ENCODE assay signal across 29 cellular contexts in genomic region chr15:82643992-82644391, GRCh38. TPM values are rescaled to one million over a fixed set of nuclear protein-coding genes. Genes with fewer than 3 reads are reported as not detected.
DNase-seq lines count a peak whose midpoint lies in the region; ATAC-seq and TF ChIP-seq lines count a peak whose summit lies in the region.
"Had no signal": no experiment of that assay in that cellular context is flagged by ENCODE, and none has a peak within 500 bp of the region (broad histone marks: within the 10 kb centered on the region; RNA-seq: fewer than 3 reads in every experiment).

No MANE protein-coding gene starts in this region.

- H3K4me3 Mint-ChIP-seq in nephron progenitor cell = no peak overlapping the region
- H3K4me3 Mint-ChIP-seq in effector memory CD8-positive, alpha-beta T cell = no peak overlapping the region
- H3K4me3 Mint-ChIP-seq: activated CD4-positive, alpha-beta memory T cell treated with anti-CD3 and anti-CD28 coated beads for 36 hours; activated naive CD8-positive, alpha-beta T cell; B cell; endodermal cell; stimulated activated naive CD8-positive, alpha-beta T cell treated with anti-CD3 and anti-CD28 coated beads, Interleukin-15, amount 100 ng/mL, for 72 hours had no signal

- CTCF ChIA-PET in HEK293 (lab: Yijun Ruan, JAX) = interaction anchor here (0.6 to 0.7 kb wide), 3 partner anchors 29 to 737 kb away, joined by 3 to 6 read pairs (median 4); no protein-coding TSS in a partner anchor

- H3K9me3 Mint-ChIP-seq in nephron progenitor cell = peaks cover 3% of the 10 kb centered on the region
- no peaks in the 10 kb centered on the region for H3K9me3 Mint-ChIP-seq in effector memory CD8-positive, alpha-beta T cell
- H3K9me3 Mint-ChIP-seq: activated CD4-positive, alpha-beta memory T cell treated with anti-CD3 and anti-CD28 coated beads for 36 hours; stimulated activated naive CD8-positive, alpha-beta T cell treated with anti-CD3 and anti-CD28 coated beads, Interleukin-15, amount 100 ng/mL, for 72 hours; T-cell had no signal

- peaks cover 95% of the 10 kb centered on the region for H3K27me3 Mint-ChIP-seq in nephron progenitor cell (ENCODE audit: low read depth, poor library complexity)
- H3K27me3 Mint-ChIP-seq in effector memory CD8-positive, alpha-beta T cell = peaks cover 58 to 77% of the 10 kb centered on the region in 2 donors

- peaks cover 16% of the 10 kb centered on the region for H3K4me1 ChIP-seq in HEK293 (ENCODE audit: control insufficient read depth, insufficient read depth, low read length)
- H3K4me1 ChIP-seq: SJCRH30 had no signal

- no peaks in the 10 kb centered on the region for H3K36me3 ChIP-seq in HEK293 (ENCODE audit: control insufficient read depth in 2 of 2, insufficient read depth in 1 of 2, low read length in 2 of 2)
- H3K36me3 ChIP-seq: esophagus squamous epithelium, SJCRH30, thyroid gland had no signal

- H3K4me3 ChIP-seq in HEK293 (ENCODE audit: low read depth, low read length) (no peak overlapping the region), choroid plexus epithelial cell (ENCODE audit: low read depth, low read length) (no peak overlapping the region)
- H3K4me3 ChIP-seq: esophagus squamous epithelium, psoas muscle, SJCRH30, thyroid gland had no signal

- H3K27ac ChIP-seq in HEK293 (ENCODE audit: extremely low read depth, low read depth, low read length) = no peak overlapping the region
- H3K27ac ChIP-seq: esophagus squamous epithelium, psoas muscle, SJCRH30, thyroid gland had no signal

- TF ChIP-seq CTCF in HEK293 (tag by site-specific recombination; IDR thresholded peaks at IDR 0.05) (no peak), choroid plexus epithelial cell (conservative IDR thresholded peaks at IDR 0.05; ENCODE audit: low read depth, low read length) (no peak), nephron progenitor cell (IDR thresholded peaks at IDR 0.05) (no peak)

- no peak for ATAC-seq in effector memory CD8-positive, alpha-beta T cell (replicated peaks)
- no peak for ATAC-seq in HG02973 (IDR thresholded peaks at IDR 0.05; ENCODE audit: unreplicated experiment)
- ATAC-seq: left lobe of liver; psoas muscle; stimulated activated naive CD8-positive, alpha-beta T cell treated with anti-CD3 and anti-CD28 coated beads, Interleukin-15, amount 100 ng/mL, for 72 hours; T-cell had no signal

- no peaks in the 10 kb centered on the region for H3K9me3 ChIP-seq in HEK293 (ENCODE audit: control insufficient read depth, insufficient read depth, low read depth, low read length)
- H3K9me3 ChIP-seq: esophagus squamous epithelium, psoas muscle, SJCRH30, thyroid gland had no signal

- intact Hi-C loops in cardiac septum (cut with DNase I) = no loop called here

- DNase-seq in AG08396 (ENCODE audit: low spot score) (peak; percentile 24), choroid plexus epithelial cell (ENCODE audit: low read depth) (peak; percentile 12), nephron progenitor cell (peak; percentile 31), cardiac septum (ENCODE audit: low spot score) (no peak), NCI-H446 (lab: John Stamatoyannopoulos, UW) (no peak)
- no peak for DNase-seq in effector memory CD8-positive, alpha-beta T cell
- DNase-seq: activated CD4-positive, alpha-beta memory T cell treated with anti-CD3 and anti-CD28 coated beads for 36 hours; activated CD4-positive, CD25-positive, alpha-beta regulatory T cell treated with anti-CD3 and anti-CD28 coated beads, Interleukin-2, amount 50 U/mL, for 72 hours; cortex of kidney; DMS79; endodermal cell; esophagus squamous epithelium; IMR-90; mesendoderm; NCI-H1048; NCI-H1694; NCI-H524 treated with DMSO at 0.1 percent for 48 hours; nucleus accumbens; psoas muscle; SJCRH30; stimulated activated naive CD8-positive, alpha-beta T cell treated with anti-CD3 and anti-CD28 coated beads, Interleukin-15, amount 100 ng/mL, for 72 hours; T-cell; thyroid gland had no signal

- POLR2A ChIA-PET in HEK293 (lab: Yijun Ruan, JAX) = interaction anchor here (1.3 kb wide), 1 partner anchor 309 kb away, joined by 3 read pairs; no protein-coding TSS in a partner anchor

- H3K27ac Mint-ChIP-seq in nephron progenitor cell = no peak overlapping the region
- H3K27ac Mint-ChIP-seq in effector memory CD8-positive, alpha-beta T cell = no peak overlapping the region
- H3K27ac Mint-ChIP-seq: activated CD4-positive, alpha-beta memory T cell treated with anti-CD3 and anti-CD28 coated beads for 36 hours; activated naive CD8-positive, alpha-beta T cell; B cell; endodermal cell; stimulated activated naive CD8-positive, alpha-beta T cell treated with anti-CD3 and anti-CD28 coated beads, Interleukin-15, amount 100 ng/mL, for 72 hours; T-cell had no signal

- no peaks in the 10 kb centered on the region for H3K36me3 Mint-ChIP-seq in nephron progenitor cell (ENCODE audit: low read depth)
- H3K36me3 Mint-ChIP-seq in effector memory CD8-positive, alpha-beta T cell (ENCODE audit: insufficient read depth) = peaks cover 7% of the 10 kb centered on the region
- H3K36me3 Mint-ChIP-seq: activated CD4-positive, alpha-beta memory T cell treated with anti-CD3 and anti-CD28 coated beads for 36 hours; T-cell had no signal

- peaks cover 23% of the 10 kb centered on the region for H3K4me1 Mint-ChIP-seq in nephron progenitor cell
- H3K4me1 Mint-ChIP-seq in effector memory CD8-positive, alpha-beta T cell (ENCODE audit: low read depth in 2 of 2) = peaks cover 0 to 9% of the 10 kb centered on the region in 2 donors

TF ChIP-seq in HEK293, 187 proteins besides CTCF, POLR2A, EP300 and RAD21:
- TF ChIP-seq, protein P1, sequence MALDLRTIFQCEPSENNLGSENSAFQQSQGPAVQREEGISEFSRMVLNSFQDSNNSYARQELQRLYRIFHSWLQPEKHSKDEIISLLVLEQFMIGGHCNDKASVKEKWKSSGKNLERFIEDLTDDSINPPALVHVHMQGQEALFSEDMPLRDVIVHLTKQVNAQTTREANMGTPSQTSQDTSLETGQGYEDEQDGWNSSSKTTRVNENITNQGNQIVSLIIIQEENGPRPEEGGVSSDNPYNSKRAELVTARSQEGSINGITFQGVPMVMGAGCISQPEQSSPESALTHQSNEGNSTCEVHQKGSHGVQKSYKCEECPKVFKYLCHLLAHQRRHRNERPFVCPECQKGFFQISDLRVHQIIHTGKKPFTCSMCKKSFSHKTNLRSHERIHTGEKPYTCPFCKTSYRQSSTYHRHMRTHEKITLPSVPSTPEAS (tag by site-specific recombination; IDR thresholded peaks at IDR 0.05) = no peak
- TF ChIP-seq ZNF600 (tag by site-specific recombination; IDR thresholded peaks at IDR 0.05) (peak; percentile 93; the same call in 1 of the 2 replicates), BCL11A (tag by site-specific recombination; IDR thresholded peaks at IDR 0.05; ENCODE audit: low read depth) (no peak), ZNF19 (tag by site-specific recombination; IDR thresholded peaks at IDR 0.05; ENCODE audit: low read depth) (no peak), ZFP41 (tag by site-specific recombination; IDR thresholded peaks at IDR 0.05; ENCODE audit: borderline replicate concordance) (no peak), ZNF580 (tag by site-specific recombination; IDR thresholded peaks at IDR 0.05) (no peak), KLF9 (tag by site-specific recombination; IDR thresholded peaks at IDR 0.05; ENCODE audit: low read depth) (no peak), ZNF211 (tag by site-specific recombination; IDR thresholded peaks at IDR 0.05; ENCODE audit: low read depth) (no peak), ZNF274 (IDR thresholded peaks at IDR 0.05; ENCODE audit: low read length) (no peak), ZNF274 (tag by site-specific recombination; IDR thresholded peaks at IDR 0.05; ENCODE audit: borderline replicate concordance) (no peak), YY1 (tag by site-specific recombination; IDR thresholded peaks at IDR 0.05) (no peak), ZNF621 (tag by site-specific recombination; IDR thresholded peaks at IDR 0.05) (no peak), GLIS1 (tag by site-specific recombination; IDR thresholded peaks at IDR 0.05) (peak; percentile 42), ZNF626 (tag by site-specific recombination; IDR thresholded peaks at IDR 0.05) (no peak), KLF8 (tag by site-specific recombination; IDR thresholded peaks at IDR 0.05) (no peak), ZBTB17 (tag by site-specific recombination; IDR thresholded peaks at IDR 0.05) (peak; percentile 67)
- TF ChIP-seq, protein P2, sequence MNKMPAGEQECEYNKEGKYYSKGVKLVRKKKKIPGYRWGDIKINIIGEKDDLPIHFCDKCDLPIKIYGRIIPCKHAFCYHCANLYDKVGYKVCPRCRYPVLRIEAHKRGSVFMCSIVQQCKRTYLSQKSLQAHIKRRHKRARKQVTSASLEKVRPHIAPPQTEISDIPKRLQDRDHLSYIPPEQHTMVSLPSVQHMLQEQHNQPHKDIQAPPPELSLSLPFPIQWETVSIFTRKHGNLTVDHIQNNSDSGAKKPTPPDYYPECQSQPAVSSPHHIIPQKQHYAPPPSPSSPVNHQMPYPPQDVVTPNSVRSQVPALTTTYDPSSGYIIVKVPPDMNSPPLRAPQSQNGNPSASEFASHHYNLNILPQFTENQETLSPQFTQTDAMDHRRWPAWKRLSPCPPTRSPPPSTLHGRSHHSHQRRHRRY (tag by site-specific recombination; IDR thresholded peaks at IDR 0.05) = no peak
TF ChIP-seq in HEK293: peak in this region for 3.

RNA-seq across cellular contexts. Expression of gene CPEB1, which starts 3.2 kb away (rescaled TPM):
- total RNA-seq in cardiac septum = 3.1 TPM
- total RNA-seq: A673 had no signal

Comparison
In these comparisons a context has a peak if more than half of its experiments do, and no peak if none do; other contexts are left out.
1. DNase-seq: peak in AG08396 (single experiment), choroid plexus epithelial cell (single experiment) and nephron progenitor cell (single experiment); none in effector memory CD8-positive, alpha-beta T cell (0 of 3), cardiac septum (single experiment) and NCI-H446 (0 of 2).